2 cellular contexts compared by ENCODE assay signal in genomic region chr17:82645516-82645915, GRCh38.
TF ChIP-seq lines count a peak whose summit lies in the region.

No MANE protein-coding gene starts in this region.

TF ChIP-seq in HepG2, 621 proteins besides CTCF, POLR2A, EP300 and RAD21:
- TF ChIP-seq HNF4A (CRISPR knock-in tag; IDR thresholded peaks at IDR 0.05) (no peak), PHB2 (IDR thresholded peaks at IDR 0.05; ENCODE audit: partially characterized antibody) (no peak), ZBTB43 (CRISPR knock-in tag; conservative IDR thresholded peaks at IDR 0.05) (no peak), ZNF773 (CRISPR knock-in tag; IDR thresholded peaks at IDR 0.05; ENCODE audit: borderline replicate concordance) (no peak), ZNF768 (CRISPR knock-in tag; IDR thresholded peaks at IDR 0.05) (no peak), IRF9 (CRISPR knock-in tag; IDR thresholded peaks at IDR 0.05; ENCODE audit: borderline replicate concordance) (no peak), GLI4 (CRISPR knock-in tag; IDR thresholded peaks at IDR 0.05; ENCODE audit: borderline replicate concordance) (no peak), TBX2 (CRISPR knock-in tag; IDR thresholded peaks at IDR 0.05; ENCODE audit: borderline replicate concordance) (no peak), ZNF558 (CRISPR knock-in tag; IDR thresholded peaks at IDR 0.05; ENCODE audit: borderline replicate concordance) (no peak), TARDBP (CRISPR knock-in tag; IDR thresholded peaks at IDR 0.05) (no peak), ZNF296 (CRISPR knock-in tag; conservative IDR thresholded peaks at IDR 0.05) (no peak)

TF ChIP-seq in WTC11, 78 proteins besides CTCF, POLR2A, EP300 and RAD21:
- TF ChIP-seq ESRRA (CRISPR knock-in tag; IDR thresholded peaks at IDR 0.05; ENCODE audit: borderline replicate concordance) = no peak
- TF ChIP-seq, protein P1, sequence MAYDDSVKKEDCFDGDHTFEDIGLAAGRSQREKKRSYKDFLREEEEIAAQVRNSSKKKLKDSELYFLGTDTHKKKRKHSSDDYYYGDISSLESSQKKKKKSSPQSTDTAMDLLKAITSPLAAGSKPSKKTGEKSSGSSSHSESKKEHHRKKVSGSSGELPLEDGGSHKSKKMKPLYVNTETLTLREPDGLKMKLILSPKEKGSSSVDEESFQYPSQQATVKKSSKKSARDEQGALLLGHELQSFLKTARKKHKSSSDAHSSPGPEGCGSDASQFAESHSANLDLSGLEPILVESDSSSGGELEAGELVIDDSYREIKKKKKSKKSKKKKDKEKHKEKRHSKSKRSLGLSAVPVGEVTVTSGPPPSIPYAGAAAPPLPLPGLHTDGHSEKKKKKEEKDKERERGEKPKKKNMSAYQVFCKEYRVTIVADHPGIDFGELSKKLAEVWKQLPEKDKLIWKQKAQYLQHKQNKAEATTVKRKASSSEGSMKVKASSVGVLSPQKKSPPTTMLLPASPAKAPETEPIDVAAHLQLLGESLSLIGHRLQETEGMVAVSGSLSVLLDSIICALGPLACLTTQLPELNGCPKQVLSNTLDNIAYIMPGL (CRISPR knock-in tag; IDR thresholded peaks at IDR 0.05) = no peak
- no peak for TF ChIP-seq ZNF423 (CRISPR knock-in tag; IDR thresholded peaks at IDR 0.05)
- TF ChIP-seq, protein P2, sequence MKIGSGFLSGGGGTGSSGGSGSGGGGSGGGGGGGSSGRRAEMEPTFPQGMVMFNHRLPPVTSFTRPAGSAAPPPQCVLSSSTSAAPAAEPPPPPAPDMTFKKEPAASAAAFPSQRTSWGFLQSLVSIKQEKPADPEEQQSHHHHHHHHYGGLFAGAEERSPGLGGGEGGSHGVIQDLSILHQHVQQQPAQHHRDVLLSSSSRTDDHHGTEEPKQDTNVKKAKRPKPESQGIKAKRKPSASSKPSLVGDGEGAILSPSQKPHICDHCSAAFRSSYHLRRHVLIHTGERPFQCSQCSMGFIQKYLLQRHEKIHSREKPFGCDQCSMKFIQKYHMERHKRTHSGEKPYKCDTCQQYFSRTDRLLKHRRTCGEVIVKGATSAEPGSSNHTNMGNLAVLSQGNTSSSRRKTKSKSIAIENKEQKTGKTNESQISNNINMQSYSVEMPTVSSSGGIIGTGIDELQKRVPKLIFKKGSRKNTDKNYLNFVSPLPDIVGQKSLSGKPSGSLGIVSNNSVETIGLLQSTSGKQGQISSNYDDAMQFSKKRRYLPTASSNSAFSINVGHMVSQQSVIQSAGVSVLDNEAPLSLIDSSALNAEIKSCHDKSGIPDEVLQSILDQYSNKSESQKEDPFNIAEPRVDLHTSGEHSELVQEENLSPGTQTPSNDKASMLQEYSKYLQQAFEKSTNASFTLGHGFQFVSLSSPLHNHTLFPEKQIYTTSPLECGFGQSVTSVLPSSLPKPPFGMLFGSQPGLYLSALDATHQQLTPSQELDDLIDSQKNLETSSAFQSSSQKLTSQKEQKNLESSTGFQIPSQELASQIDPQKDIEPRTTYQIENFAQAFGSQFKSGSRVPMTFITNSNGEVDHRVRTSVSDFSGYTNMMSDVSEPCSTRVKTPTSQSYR (CRISPR knock-in tag; IDR thresholded peaks at IDR 0.05) = no peak
- TF ChIP-seq NFYB (CRISPR knock-in tag; conservative IDR thresholded peaks at IDR 0.05; ENCODE audit: low read depth) = no peak
- TF ChIP-seq, protein P3, sequence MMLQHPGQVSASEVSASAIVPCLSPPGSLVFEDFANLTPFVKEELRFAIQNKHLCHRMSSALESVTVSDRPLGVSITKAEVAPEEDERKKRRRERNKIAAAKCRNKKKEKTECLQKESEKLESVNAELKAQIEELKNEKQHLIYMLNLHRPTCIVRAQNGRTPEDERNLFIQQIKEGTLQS (CRISPR knock-in tag; conservative IDR thresholded peaks at IDR 0.05) = no peak
- no peak for TF ChIP-seq GABPB1 (CRISPR knock-in tag; IDR thresholded peaks at IDR 0.05)
- TF ChIP-seq NR2C2 (CRISPR knock-in tag; IDR thresholded peaks at IDR 0.05) = no peak
- TF ChIP-seq ZNF317 (CRISPR knock-in tag; IDR thresholded peaks at IDR 0.05; ENCODE audit: borderline replicate concordance, low read depth) = no peak
- TF ChIP-seq, protein P4, sequence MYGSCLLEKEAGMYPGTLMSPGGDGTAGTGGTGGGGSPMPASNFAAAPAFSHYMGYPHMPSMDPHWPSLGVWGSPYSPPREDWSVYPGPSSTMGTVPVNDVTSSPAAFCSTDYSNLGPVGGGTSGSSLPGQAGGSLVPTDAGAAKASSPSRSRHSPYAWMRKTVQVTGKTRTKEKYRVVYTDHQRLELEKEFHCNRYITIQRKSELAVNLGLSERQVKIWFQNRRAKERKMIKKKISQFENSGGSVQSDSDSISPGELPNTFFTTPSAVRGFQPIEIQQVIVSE (CRISPR knock-in tag; IDR thresholded peaks at IDR 0.05; ENCODE audit: borderline replicate concordance) = no peak
- TF ChIP-seq ZNF396 (CRISPR knock-in tag; IDR thresholded peaks at IDR 0.05; ENCODE audit: borderline replicate concordance) = no peak
- no peak for TF ChIP-seq FOXP1 (CRISPR knock-in tag; IDR thresholded peaks at IDR 0.05; ENCODE audit: borderline replicate concordance)
TF ChIP-seq in WTC11: peak in this region for 0.
